Comparison of ENCODE assay signal across 9 cellular contexts in genomic region chr2:237696471-237696870, GRCh38.
A peak's percentile ranks its signal among the peaks of the same experiment; 100 is the strongest.
DNase-seq lines count a peak whose midpoint lies in the region; ATAC-seq and TF ChIP-seq lines count a peak whose summit lies in the region.
"Had no signal": no experiment of that assay in that cellular context is flagged by ENCODE, and none has a peak within 500 bp of the region (broad histone marks: within the 10 kb centered on the region; RNA-seq: fewer than 3 reads in every experiment).

No MANE protein-coding gene starts in this region.

- no peaks in the 10 kb centered on the region for H3K27me3 ChIP-seq in ACC112 (ENCODE audit: insufficient read depth, low read length)
- H3K27me3 ChIP-seq: ovary had no signal

- H3K9me3 ChIP-seq in SK-N-MC (ENCODE audit: low read depth, low read length): no peaks in the 10 kb centered on the region
- H3K9me3 ChIP-seq: ovary had no signal

- H3K9ac ChIP-seq in SK-N-MC (ENCODE audit: insufficient read length): no peak overlapping the region

- no peak overlapping the region for H3K4me3 ChIP-seq in ACC112 (ENCODE audit: low read depth, low read length)
- H3K4me3 ChIP-seq in SK-N-MC: peak overlapping the region; percentile 97; the same call in 1 of the 2 replicates
- H3K4me3 ChIP-seq: ovary had no signal

- H3K79me2 ChIP-seq in ACC112 (ENCODE audit: control insufficient read depth, insufficient read depth, low read length, unreplicated experiment): peaks cover 85% of the 10 kb centered on the region

- TF ChIP-seq CTCF in omental fat pad (IDR thresholded peaks at IDR 0.05): no peak

- H3K36me3 ChIP-seq in ACC112 (ENCODE audit: insufficient read depth, low read length) (no peaks in the 10 kb centered on the region), SK-N-MC (ENCODE audit: insufficient read depth, low read length) (no peaks in the 10 kb centered on the region)
- H3K36me3 ChIP-seq: ovary had no signal

- H2AFZ ChIP-seq in ACC112 (ENCODE audit: low read length, unreplicated experiment): no peak overlapping the region

- H3K4me1 ChIP-seq in ACC112 (ENCODE audit: control insufficient read depth, insufficient read depth, low read length, unreplicated experiment): peaks cover 61% of the 10 kb centered on the region

- ATAC-seq in GM19467 (IDR thresholded peaks at IDR 0.05; ENCODE audit: unreplicated experiment): peak; percentile 28
- ATAC-seq in left lobe of liver: no peak
- ATAC-seq in GM19455 (IDR thresholded peaks at IDR 0.05; ENCODE audit: unreplicated experiment): no peak
- ATAC-seq in omental fat pad (ENCODE audit: low FRiP score): no peak

- H3K27ac ChIP-seq in ACC112 (ENCODE audit: low read depth, low read length) (peak overlapping the region; percentile 87; the same call in 1 of the 2 replicates), SK-N-MC (no peak overlapping the region)
- H3K27ac ChIP-seq: ovary had no signal

- DNase-seq in SK-N-MC (ENCODE audit: low read depth, low spot score) (no peak), left lobe of liver (ENCODE audit: low spot score) (peak; percentile 33), NCI-H526 (lab: John Stamatoyannopoulos, UW) (no peak), omental fat pad (ENCODE audit: low spot score) (no peak), DMS79 treated with DMSO at 0.1 percent for 48 hours (lab: John Stamatoyannopoulos, UW) (no peak)
